ENCODE assay signal across 9 cellular contexts in genomic region chr5:14809369-14810144, GRCh38.
DNase-seq lines count a peak whose midpoint lies in the region; ATAC-seq, FAIRE-seq and TF ChIP-seq lines count a peak whose summit lies in the region.
"Had no signal": no experiment of that assay in that cellular context is flagged by ENCODE, and none has a peak within 500 bp of the region (broad histone marks: within the 10 kb centered on the region; RNA-seq: fewer than 3 reads in every experiment).

No MANE protein-coding gene starts in this region.

- peaks cover 19% of the 10 kb centered on the region for H3K79me2 ChIP-seq in ACC112 (ENCODE audit: control insufficient read depth, insufficient read depth, low read length, unreplicated experiment)
- H3K79me2 ChIP-seq in astrocyte (ENCODE audit: insufficient read depth, low read length), result no peaks in the 10 kb centered on the region
- no peaks in the 10 kb centered on the region for H3K79me2 ChIP-seq in GM23338 (replicated peaks; ENCODE audit: insufficient read depth)

- H2AFZ ChIP-seq in ACC112 (ENCODE audit: low read length, unreplicated experiment) (no peak overlapping the region), astrocyte (ENCODE audit: low read depth, low read length) (peak overlapping the region; percentile 31), GM23338 (no peak overlapping the region)

- peak overlapping the region; percentile 83 for H3K4me2 ChIP-seq in astrocyte (ENCODE audit: low read length)
- no peak overlapping the region for H3K4me2 ChIP-seq in GM23338

- peak; percentile 76 for FAIRE-seq in astrocyte (lab: Jason Lieb, UNC)
- FAIRE-seq: G401.6 had no signal

- H3K4me3 Mint-ChIP-seq in astrocyte (ENCODE audit: unreplicated experiment) (peak overlapping the region; percentile 70), GM23338 (no peak overlapping the region)

- H3K9me3 ChIP-seq in astrocyte (ENCODE audit: insufficient read depth, low read depth, low read length), result no peaks in the 10 kb centered on the region

- H3F3A ChIP-seq in GM23338 (replicated peaks; ENCODE audit: low read depth), result no peaks in the 10 kb centered on the region

- H3K9me3 Mint-ChIP-seq in astrocyte (ENCODE audit: unreplicated experiment), result peaks cover 2% of the 10 kb centered on the region
- H3K9me3 Mint-ChIP-seq in GM23338, result no peaks in the 10 kb centered on the region

- H3K4me1 ChIP-seq in ACC112 (ENCODE audit: control insufficient read depth, insufficient read depth, low read length, unreplicated experiment) (peaks cover 48% of the 10 kb centered on the region), astrocyte (ENCODE audit: insufficient read depth, low read length) (peaks cover 24% of the 10 kb centered on the region), GM23338 (ENCODE audit: insufficient read depth) (no peaks in the 10 kb centered on the region)

- H3K4me1 Mint-ChIP-seq in astrocyte (ENCODE audit: low read depth, unreplicated experiment) (peaks cover 32% of the 10 kb centered on the region), GM23338 (no peaks in the 10 kb centered on the region)

- H3K36me3 ChIP-seq in ACC112 (ENCODE audit: insufficient read depth, low read length), result peaks cover 5% of the 10 kb centered on the region; the same call in 1 of the 2 replicates
- H3K36me3 ChIP-seq in astrocyte (ENCODE audit: insufficient read depth, low read length), result no peaks in the 10 kb centered on the region
- H3K36me3 ChIP-seq in GM23338 (ENCODE audit: insufficient read depth), result no peaks in the 10 kb centered on the region

- H3K27me3 Mint-ChIP-seq in astrocyte (ENCODE audit: low read depth, unreplicated experiment) (peaks cover 4% of the 10 kb centered on the region), GM23338 (ENCODE audit: insufficient read depth, low read depth, poor library complexity) (no peaks in the 10 kb centered on the region)

- no peaks in the 10 kb centered on the region for H3K36me3 Mint-ChIP-seq in astrocyte (ENCODE audit: low read depth, unreplicated experiment)
- H3K36me3 Mint-ChIP-seq in GM23338 (ENCODE audit: low read depth), result no peaks in the 10 kb centered on the region

- ATAC-seq in GM19328 (IDR thresholded peaks at IDR 0.05; ENCODE audit: unreplicated experiment) (peak; percentile 96), HG03469 (IDR thresholded peaks at IDR 0.05; ENCODE audit: unreplicated experiment) (peak; percentile 99), left lobe of liver (peak; percentile 87), GM23338 (no peak)

- H3K27me3 ChIP-seq in ACC112 (ENCODE audit: insufficient read depth, low read length), result no peaks in the 10 kb centered on the region
- no peaks in the 10 kb centered on the region for H3K27me3 ChIP-seq in astrocyte (ENCODE audit: insufficient read depth, low read length)
- no peaks in the 10 kb centered on the region for H3K27me3 ChIP-seq in GM23338 (ENCODE audit: insufficient read depth)

- TF ChIP-seq CTCF in astrocyte (IDR thresholded peaks at IDR 0.05; ENCODE audit: insufficient read depth, low read depth, low read length) (no peak), GM23338 (conservative IDR thresholded peaks at IDR 0.05; ENCODE audit: low read depth in 2 of 2) (no peak)

- H3K4me3 ChIP-seq in ACC112 (ENCODE audit: low read depth, low read length) (peak overlapping the region; percentile 57), astrocyte (ENCODE audit: insufficient read depth, low read depth, low read length) (peak overlapping the region; percentile 22), GM23338 (no peak overlapping the region)

- no peaks in the 10 kb centered on the region for H3K9me2 ChIP-seq in GM23338 (ENCODE audit: insufficient read depth)

- peak overlapping the region; percentile 99 for H3K27ac Mint-ChIP-seq in astrocyte (ENCODE audit: unreplicated experiment)
- H3K27ac Mint-ChIP-seq in GM23338, result no peak overlapping the region

- DNase-seq in T-helper 9 cell, result peak; percentile 51
- DNase-seq in astrocyte (ENCODE audit: low read depth), result peak; percentile 92
- DNase-seq in left lobe of liver (ENCODE audit: low spot score), result peak; percentile 56
- peak; percentile 15 to 48 (median 38) for DNase-seq in stimulated activated CD4-positive, alpha-beta T cell treated with anti-CD3 and anti-CD28 coated beads, TNF-alpha, amount 100 ng/mL, for 4 hours (ENCODE audit: low read depth in 3 of 3)
- DNase-seq in GM23338 (ENCODE audit: low spot score), result no peak

- H4K20me1 ChIP-seq in astrocyte (ENCODE audit: insufficient read depth, low read length) (no peaks in the 10 kb centered on the region), GM23338 (replicated peaks; ENCODE audit: insufficient read depth) (no peaks in the 10 kb centered on the region)

- H3K27ac ChIP-seq in ACC112 (ENCODE audit: low read depth, low read length), result peak overlapping the region; percentile 98
- peak overlapping the region; percentile 81 for H3K27ac ChIP-seq in astrocyte (ENCODE audit: low read depth, low read length)
- H3K27ac ChIP-seq in GM23338 (ENCODE audit: low read depth), result no peak overlapping the region

- peak overlapping the region; percentile 69 for H3K9ac ChIP-seq in astrocyte (ENCODE audit: low read length)

TF ChIP-seq in GM23338, 12 proteins besides CTCF, POLR2A, EP300 and RAD21:
- TF ChIP-seq POLR2AphosphoS5 (IDR thresholded peaks at IDR 0.05; ENCODE audit: low read depth) (no peak), NANOG (IDR thresholded peaks at IDR 0.05; ENCODE audit: borderline replicate concordance) (no peak), ZNF331 (CRISPR knock-in tag; IDR thresholded peaks at IDR 0.05; ENCODE audit: low read depth) (no peak), ZNF462 (CRISPR knock-in tag; IDR thresholded peaks at IDR 0.05) (no peak)
